In the genomic region with DNA sequence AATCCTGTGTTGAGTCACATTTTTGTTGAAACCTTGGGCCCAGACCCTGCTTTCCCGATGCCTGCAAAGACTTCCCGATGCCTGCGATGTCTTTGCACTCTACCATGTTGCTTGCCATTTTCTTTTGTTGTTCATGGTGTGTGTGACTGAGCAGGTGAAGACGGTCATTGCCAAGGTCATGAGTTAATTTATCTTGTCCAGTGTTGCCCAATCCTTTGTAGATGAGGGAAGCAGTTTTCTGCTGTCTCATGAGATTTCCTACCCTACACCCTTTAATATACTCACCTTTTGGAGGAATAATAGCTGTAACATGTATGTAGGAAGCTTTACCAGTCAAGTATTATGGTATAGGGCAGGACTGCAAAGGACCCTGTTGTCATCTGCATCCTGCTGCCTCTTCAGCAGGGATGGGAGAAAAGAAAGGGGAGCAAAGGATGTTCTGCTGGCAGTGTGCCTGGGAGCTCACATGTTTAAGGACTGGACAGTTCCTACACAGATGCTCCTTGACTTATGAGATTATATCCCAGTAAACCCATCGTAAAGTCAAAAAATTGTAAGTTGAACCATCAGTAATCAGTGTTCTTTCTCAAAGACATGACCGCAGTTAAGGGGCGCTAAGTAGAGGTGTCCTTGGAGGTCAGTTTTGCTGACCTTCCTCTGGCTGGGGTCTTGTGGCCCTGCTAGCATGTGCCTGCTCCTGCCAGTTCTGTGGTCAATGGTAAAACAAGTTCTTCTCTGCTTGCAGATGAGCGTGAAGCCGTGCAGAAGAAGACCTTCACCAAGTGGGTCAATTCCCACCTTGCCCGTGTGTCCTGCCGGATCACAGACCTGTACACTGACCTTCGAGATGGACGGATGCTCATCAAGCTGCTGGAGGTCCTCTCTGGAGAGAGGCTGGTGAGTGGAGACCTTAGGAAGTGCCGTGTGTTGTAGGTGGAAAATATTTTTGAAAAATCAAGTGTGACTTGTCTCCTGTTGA, we compare ENCODE assay signal across 13 cellular contexts.
A peak's percentile ranks its signal among the peaks of the same experiment; 100 is the strongest.
DNase-seq lines count a peak whose midpoint lies in the region; ATAC-seq and TF ChIP-seq lines count a peak whose summit lies in the region.
"Had no signal": no experiment of that assay in that cellular context is flagged by ENCODE, and none has a peak within 500 bp of the region (broad histone marks: within the 10 kb centered on the region; RNA-seq: fewer than 3 reads in every experiment).

No MANE protein-coding gene starts in this region.

- H3K4me1 ChIP-seq in SK-N-SH (ENCODE audit: control insufficient read depth in 1 of 2, insufficient read depth in 2 of 2, low read depth in 1 of 2, low read length in 1 of 2) (peaks cover 6 to 24% of the 10 kb centered on the region in 2 experiments), smooth muscle cell (ENCODE audit: low read depth) (no peaks in the 10 kb centered on the region)

- CTCF ChIA-PET in SK-N-SH (lab: Yijun Ruan, JAX) = no interaction called here
- CTCF ChIA-PET in activated CD8-positive, alpha-beta T cell treated with anti-CD3 and anti-CD28 coated beads, Interleukin-2, amount 10 ng/mL, durations not matched to agents 7 days and 5 days (lab: Charles Lee) = interaction anchor here (0.6 to 5.8 kb wide), 9 partner anchors 7 to 75 kb away, joined by 3 to 57 read pairs (median 8); no protein-coding TSS in a partner anchor

- DNase-seq in SK-N-SH (no peak), glutamatergic neuron (no peak), smooth muscle cell (lab: John Stamatoyannopoulos, UW; ENCODE audit: unreplicated experiment) (no peak), anterior cingulate cortex (lab: John Stamatoyannopoulos, UW) (no peak)
- no peak for DNase-seq in activated CD8-positive, alpha-beta T cell treated with anti-CD3 and anti-CD28 coated beads, Interleukin-2, amount 10 ng/mL, durations not matched to agents 7 days and 5 days
- no peak for DNase-seq in stimulated activated effector memory CD8-positive, alpha-beta T cell treated with anti-CD3 and anti-CD28 coated beads, Interleukin-12 subunit alpha, Interleukin-12 subunit beta, amount 100 ng/mL, for 72 hours (ENCODE audit: low spot score in 2 of 2)
- no peak for DNase-seq in stimulated activated CD8-positive, alpha-beta memory T cell treated with anti-CD3 and anti-CD28 coated beads, Interleukin-4, amount 100 ng/mL, for 48 hours
- DNase-seq: 8988T, mesendoderm, NCI-H2081 had no signal

- H3K4me3 Mint-ChIP-seq in activated CD8-positive, alpha-beta T cell treated with anti-CD3 and anti-CD28 coated beads, Interleukin-2, amount 10 ng/mL, durations not matched to agents 7 days and 5 days = no peak overlapping the region
- H3K4me3 Mint-ChIP-seq in glutamatergic neuron (ENCODE audit: unreplicated experiment) = no peak overlapping the region
- H3K4me3 Mint-ChIP-seq in stimulated activated effector memory CD8-positive, alpha-beta T cell treated with anti-CD3 and anti-CD28 coated beads, Interleukin-12 subunit alpha, Interleukin-12 subunit beta, amount 100 ng/mL, for 72 hours = no peak overlapping the region

- peaks cover 63% of the 10 kb centered on the region for H3K36me3 Mint-ChIP-seq in activated CD8-positive, alpha-beta T cell treated with anti-CD3 and anti-CD28 coated beads, Interleukin-2, amount 10 ng/mL, durations not matched to agents 7 days and 5 days (ENCODE audit: low read depth)
- peaks cover 13% of the 10 kb centered on the region for H3K36me3 Mint-ChIP-seq in glutamatergic neuron (ENCODE audit: unreplicated experiment)
- H3K36me3 Mint-ChIP-seq in stimulated activated effector memory CD8-positive, alpha-beta T cell treated with anti-CD3 and anti-CD28 coated beads, Interleukin-12 subunit alpha, Interleukin-12 subunit beta, amount 100 ng/mL, for 72 hours = no peaks in the 10 kb centered on the region

- H3F3A ChIP-seq in SK-N-SH (replicated peaks; ENCODE audit: insufficient read depth) (no peaks in the 10 kb centered on the region), smooth muscle cell (ENCODE audit: low read depth) (peaks cover 27% of the 10 kb centered on the region)

- POLR2A ChIA-PET in SK-N-SH (lab: Yijun Ruan, JAX) = no interaction called here
- POLR2A ChIA-PET in activated CD8-positive, alpha-beta T cell treated with anti-CD3 and anti-CD28 coated beads, Interleukin-2, amount 10 ng/mL, durations not matched to agents 7 days and 5 days (lab: Charles Lee) = interaction anchor here (0.8 to 4.1 kb wide), 7 partner anchors 8 to 39 kb away, joined by 3 to 27 read pairs (median 4); no protein-coding TSS in a partner anchor

- H3K4me3 ChIP-seq in SK-N-SH (ENCODE audit: low read depth in 2 of 2, low read length in 1 of 2) (no peak overlapping the region), smooth muscle cell (no peak overlapping the region)
- H3K4me3 ChIP-seq: cardiac muscle cell had no signal

- H3K9me3 Mint-ChIP-seq in activated CD8-positive, alpha-beta T cell treated with anti-CD3 and anti-CD28 coated beads, Interleukin-2, amount 10 ng/mL, durations not matched to agents 7 days and 5 days (ENCODE audit: insufficient read depth) = no peaks in the 10 kb centered on the region
- peaks cover 22% of the 10 kb centered on the region for H3K9me3 Mint-ChIP-seq in glutamatergic neuron (ENCODE audit: unreplicated experiment)
- no peaks in the 10 kb centered on the region for H3K9me3 Mint-ChIP-seq in stimulated activated effector memory CD8-positive, alpha-beta T cell treated with anti-CD3 and anti-CD28 coated beads, Interleukin-12 subunit alpha, Interleukin-12 subunit beta, amount 100 ng/mL, for 72 hours

- H3K27ac ChIP-seq in SK-N-SH (ENCODE audit: low read depth in 2 of 2, low read length in 1 of 2) (no peak overlapping the region), smooth muscle cell (ENCODE audit: low read depth) (no peak overlapping the region)
- H3K27ac ChIP-seq: cardiac muscle cell, KMS-11 had no signal

- TF ChIP-seq EP300 in SK-N-SH (IDR thresholded peaks at IDR 0.05; ENCODE audit: borderline replicate concordance in 1 of 2, low read depth in 1 of 2, low read length in 1 of 2) = no peak

- peaks cover 92% of the 10 kb centered on the region for H3K4me1 Mint-ChIP-seq in activated CD8-positive, alpha-beta T cell treated with anti-CD3 and anti-CD28 coated beads, Interleukin-2, amount 10 ng/mL, durations not matched to agents 7 days and 5 days (ENCODE audit: low read depth)
- peaks cover 41% of the 10 kb centered on the region for H3K4me1 Mint-ChIP-seq in glutamatergic neuron (ENCODE audit: low read depth, unreplicated experiment)
- H3K4me1 Mint-ChIP-seq in stimulated activated effector memory CD8-positive, alpha-beta T cell treated with anti-CD3 and anti-CD28 coated beads, Interleukin-12 subunit alpha, Interleukin-12 subunit beta, amount 100 ng/mL, for 72 hours = peaks cover 61% of the 10 kb centered on the region

- H4K20me1 ChIP-seq in SK-N-SH (ENCODE audit: insufficient read depth) (peaks cover 86% of the 10 kb centered on the region), smooth muscle cell (ENCODE audit: low read depth) (peaks cover 97% of the 10 kb centered on the region)

- H3K9me2 ChIP-seq in SK-N-SH = no peaks in the 10 kb centered on the region

- H3K27ac Mint-ChIP-seq in activated CD8-positive, alpha-beta T cell treated with anti-CD3 and anti-CD28 coated beads, Interleukin-2, amount 10 ng/mL, durations not matched to agents 7 days and 5 days = peak overlapping the region; percentile 70
- H3K27ac Mint-ChIP-seq in glutamatergic neuron (ENCODE audit: unreplicated experiment) = peak overlapping the region; percentile 89
- H3K27ac Mint-ChIP-seq in stimulated activated effector memory CD8-positive, alpha-beta T cell treated with anti-CD3 and anti-CD28 coated beads, Interleukin-12 subunit alpha, Interleukin-12 subunit beta, amount 100 ng/mL, for 72 hours = peak overlapping the region; percentile 99

- H2AFZ ChIP-seq in SK-N-SH (ENCODE audit: low read depth) = no peak overlapping the region
- no peak overlapping the region for H2AFZ ChIP-seq in smooth muscle cell (ENCODE audit: low read depth)

- ATAC-seq in SK-N-SH treated with all-trans-retinoic acid at 6 μM for 48 hours = no peak
- ATAC-seq in activated CD8-positive, alpha-beta T cell treated with anti-CD3 and anti-CD28 coated beads, Interleukin-2, amount 10 ng/mL, durations not matched to agents 7 days and 5 days = no peak
- no peak for ATAC-seq in stimulated activated effector memory CD8-positive, alpha-beta T cell treated with anti-CD3 and anti-CD28 coated beads, Interleukin-12 subunit alpha, Interleukin-12 subunit beta, amount 100 ng/mL, for 72 hours

- H3K27me3 Mint-ChIP-seq in activated CD8-positive, alpha-beta T cell treated with anti-CD3 and anti-CD28 coated beads, Interleukin-2, amount 10 ng/mL, durations not matched to agents 7 days and 5 days (ENCODE audit: low read depth) = no peaks in the 10 kb centered on the region
- H3K27me3 Mint-ChIP-seq in glutamatergic neuron (ENCODE audit: unreplicated experiment) = peaks cover 12% of the 10 kb centered on the region

- no peak for TF ChIP-seq CTCF in SK-N-SH (IDR thresholded peaks at IDR 0.05)
- TF ChIP-seq CTCF in glutamatergic neuron (IDR thresholded peaks at IDR 0.05; ENCODE audit: partially characterized antibody, unreplicated experiment) = no peak
- TF ChIP-seq CTCF in smooth muscle cell (IDR thresholded peaks at IDR 0.05; ENCODE audit: borderline replicate concordance, insufficient read depth, poor library complexity, severe bottlenecking) = no peak

- no peaks in the 10 kb centered on the region for H3K9me3 ChIP-seq in SK-N-SH
- no peaks in the 10 kb centered on the region for H3K9me3 ChIP-seq in smooth muscle cell (replicated peaks; ENCODE audit: low read depth)

- H3K36me3 ChIP-seq in SK-N-SH (replicated peaks in 1 of 2; ENCODE audit: control insufficient read depth in 1 of 2, insufficient read depth in 2 of 2, low read length in 1 of 2) (peaks cover 6 to 22% of the 10 kb centered on the region in 2 experiments), smooth muscle cell (ENCODE audit: low read depth) (no peaks in the 10 kb centered on the region)

- no peak overlapping the region for H3K9ac ChIP-seq in SK-N-SH
- no peak overlapping the region for H3K9ac ChIP-seq in smooth muscle cell (ENCODE audit: low read depth)
- H3K9ac ChIP-seq: KMS-11 had no signal

- TF ChIP-seq RAD21 in SK-N-SH (IDR thresholded peaks at IDR 0.05; ENCODE audit: low read length) = no peak

- H3K27me3 ChIP-seq in SK-N-SH (ENCODE audit: insufficient read depth) (no peaks in the 10 kb centered on the region), smooth muscle cell (ENCODE audit: low read depth) (no peaks in the 10 kb centered on the region)
- H3K27me3 ChIP-seq: cardiac muscle cell had no signal

- no peak overlapping the region for H3K4me2 ChIP-seq in SK-N-SH
- H3K4me2 ChIP-seq in smooth muscle cell = no peak overlapping the region
- H3K4me2 ChIP-seq: KMS-11 had no signal

- 95% methylated on average over 13 of the region's 14 CpGs for WGBS in SK-N-SH (ENCODE audit: low lambda C conversion rate)
- WGBS in smooth muscle cell (ENCODE audit: low lambda C conversion rate) = 97% methylated on average over 14 of the region's 14 CpGs

- H3K79me2 ChIP-seq in SK-N-SH (ENCODE audit: insufficient read depth) (peaks cover 100% of the 10 kb centered on the region), smooth muscle cell (ENCODE audit: low read depth) (peaks cover 100% of the 10 kb centered on the region)

TF ChIP-seq in SK-N-SH, 30 proteins besides CTCF, POLR2A, EP300 and RAD21 (continues in another document):
- TF ChIP-seq TEAD4 (IDR thresholded peaks at IDR 0.05; ENCODE audit: borderline replicate concordance, insufficient read depth) = no peak

TF ChIP-seq in SK-N-SH treated with all-trans-retinoic acid at 6 μM for 48 hours, 23 proteins besides CTCF, POLR2A, EP300 and RAD21 (continues in another document):
- no peak for TF ChIP-seq OSR1 (CRISPR knock-in tag; IDR thresholded peaks at IDR 0.05)
